Comparison of ENCODE assay signal across 10 cellular contexts in the genomic region with DNA sequence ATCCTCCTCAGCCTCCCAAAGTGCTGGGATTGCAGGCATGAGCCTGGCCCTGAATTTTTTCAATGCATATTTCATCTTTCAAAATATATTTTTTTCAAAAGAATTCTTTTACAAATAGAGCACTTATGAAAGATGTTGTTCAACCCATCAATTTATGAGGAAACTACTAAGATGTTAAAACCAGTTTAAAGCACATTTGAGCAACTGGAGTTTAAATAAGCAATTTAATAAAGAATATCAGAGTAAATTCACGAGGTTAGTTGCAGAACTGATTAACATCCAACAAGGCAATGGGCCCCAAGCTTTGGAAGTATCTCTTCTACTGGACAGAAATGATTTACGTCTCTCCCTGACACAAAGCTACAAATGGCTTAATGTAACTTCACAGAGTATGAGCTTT. TPM values are rescaled to one million over a fixed set of nuclear protein-coding genes. Genes with fewer than 3 reads are reported as not detected.
"Had no signal": no experiment of that assay in that cellular context is flagged by ENCODE, and none has a peak within 500 bp of the region (broad histone marks: within the 10 kb centered on the region; RNA-seq: fewer than 3 reads in every experiment).

No MANE protein-coding gene starts in this region.

- H3K4me3 ChIP-seq: GM23338, HAP-1, K562 had no signal

- H3K36me3 ChIP-seq: HAP-1 had no signal

- H3K27ac Mint-ChIP-seq: GM23338 had no signal

- H3K4me3 Mint-ChIP-seq: GM23338 had no signal

- H3K4me1 Mint-ChIP-seq: GM23338 had no signal

- H3K4me1 ChIP-seq: HAP-1 had no signal

- ATAC-seq: GM23338, HCT116, K562 had no signal

- H3K9me3 ChIP-seq: HAP-1 had no signal

- DNase-seq: H7, IMR-90, KG1 had no signal

- FAIRE-seq: K562 had no signal

- H3K4me2 ChIP-seq: GM23338 had no signal

- H3K27ac ChIP-seq: HL-60 had no signal

- H2AFZ ChIP-seq: GM23338 had no signal

RNA-seq across cellular contexts. Expression of a gene that starts 23.3 kb away (rescaled TPM):
- total RNA-seq: H4, HT1080, IMR-90 had no signal
- polyA plus RNA-seq: IMR-90, K562 had no signal
